39 cellular contexts compared by ENCODE assay signal in the genomic region with DNA sequence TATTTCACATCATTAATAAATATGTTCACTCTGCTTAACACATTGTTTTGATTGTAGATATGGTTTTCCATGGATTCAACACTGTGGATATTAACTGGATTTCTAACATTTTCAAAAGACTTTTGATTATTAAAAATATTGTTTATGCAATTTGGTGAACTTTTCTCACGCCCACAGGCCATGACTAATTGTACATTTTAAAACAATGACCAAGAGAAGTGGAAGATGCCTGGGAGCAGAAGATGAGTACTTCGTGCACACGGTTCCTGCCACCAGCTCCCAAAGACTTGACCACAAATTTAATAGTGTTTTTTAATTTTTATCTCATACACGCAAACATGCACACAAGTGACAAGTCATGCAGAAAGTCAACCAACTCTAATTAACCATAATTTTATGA.
"Had no signal": no experiment of that assay in that cellular context is flagged by ENCODE, and none has a peak within 500 bp of the region (broad histone marks: within the 10 kb centered on the region; RNA-seq: fewer than 3 reads in every experiment).

No MANE protein-coding gene starts in this region.

- FAIRE-seq: TTC549 had no signal

- H3K9me3 ChIP-seq: ascending aorta had no signal

- H3K36me3 Mint-ChIP-seq: activated CD8-positive, alpha-beta memory T cell treated with anti-CD3 and anti-CD28 coated beads, Interleukin-2, amount 10 ng/mL, durations not matched to agents 7 days and 5 days; activated naive CD4-positive, alpha-beta T cell treated with anti-CD3 and anti-CD28 coated beads, Interleukin-2, amount 10 ng/mL, durations not matched to agents 7 days and 5 days; activated naive CD4-positive, alpha-beta T cell treated with anti-CD3 and anti-CD28 coated beads, Interleukin-2, amount 50 U/mL, for 24 hours; activated naive CD8-positive, alpha-beta T cell; activated naive CD8-positive, alpha-beta T cell treated with anti-CD3 and anti-CD28 coated beads, Interleukin-2, amount 10 ng/mL, durations not matched to agents 7 days and 5 days; brain had no signal

- H3K27ac ChIP-seq: ascending aorta, cardiac muscle cell, WERI-Rb-1 had no signal

- H3K4me3 Mint-ChIP-seq: activated CD4-positive, alpha-beta memory T cell treated with anti-CD3 and anti-CD28 coated beads, Interleukin-2, amount 10 ng/mL, durations not matched to agents 7 days and 5 days; activated CD4-positive, alpha-beta T cell treated with anti-CD3 and anti-CD28 coated beads for 36 hours; activated CD4-positive, alpha-beta T cell treated with anti-CD3 and anti-CD28 coated beads, Interleukin-2, amount 10 ng/mL, durations not matched to agents 7 days and 5 days; activated CD8-positive, alpha-beta memory T cell treated with anti-CD3 and anti-CD28 coated beads, Interleukin-2, amount 10 ng/mL, durations not matched to agents 7 days and 5 days; activated CD8-positive, alpha-beta T cell treated with anti-CD3 and anti-CD28 coated beads, Interleukin-2, amount 10 ng/mL, durations not matched to agents 7 days and 5 days; activated naive CD4-positive, alpha-beta T cell treated with anti-CD3 and anti-CD28 coated beads, Interleukin-2, amount 10 ng/mL, durations not matched to agents 7 days and 5 days; activated naive CD4-positive, alpha-beta T cell treated with anti-CD3 and anti-CD28 coated beads, Interleukin-2, amount 50 U/mL, for 24 hours; activated naive CD8-positive, alpha-beta T cell; activated naive CD8-positive, alpha-beta T cell treated with anti-CD3 and anti-CD28 coated beads, Interleukin-2, amount 10 ng/mL, durations not matched to agents 7 days and 5 days; activated naive CD8-positive, alpha-beta T cell treated with anti-CD3 and anti-CD28 coated beads, Interleukin-2, amount 50 U/mL, for 24 hours; activated T-cell treated with anti-CD3 and anti-CD28 coated beads, Interleukin-2, amount 50 U/mL, for 24 hours; brain; central memory CD8-positive, alpha-beta T cell; T-helper 1 cell treated with Interleukin-12 subunit alpha and Interleukin-12 subunit beta and Interleukin-4 antibody, amounts not matched to agents 30 μg/mL and 1 μg/mL, for 36 hours; T-helper 2 cell treated with Interferon-gamma antibody and Interleukin-4, amounts not matched to agents 5 μg/mL and 100 μg/mL, for 36 hours; WTC11 had no signal

- DNase-seq: activated CD4-positive, alpha-beta memory T cell treated with anti-CD3 and anti-CD28 coated beads, Interleukin-2, amount 10 ng/mL, durations not matched to agents 7 days and 5 days; activated CD4-positive, alpha-beta T cell treated with anti-CD3 and anti-CD28 coated beads for 1 hour; activated CD4-positive, alpha-beta T cell treated with anti-CD3 and anti-CD28 coated beads for 36 hours; activated CD4-positive, alpha-beta T cell treated with anti-CD3 and anti-CD28 coated beads for 48 hours; activated CD4-positive, alpha-beta T cell treated with anti-CD3 and anti-CD28 coated beads, Interleukin-2, amount 10 ng/mL, durations not matched to agents 7 days and 5 days; activated CD4-positive, alpha-beta T cell treated with anti-CD3 and anti-CD28 coated beads, Interleukin-2, amount 50 U/mL, for 48 hours; activated CD4-positive, CD25-positive, alpha-beta regulatory T cell; activated CD8-positive, alpha-beta memory T cell treated with anti-CD3 and anti-CD28 coated beads for 24 hours; activated CD8-positive, alpha-beta memory T cell treated with anti-CD3 and anti-CD28 coated beads, Interleukin-2, amount 10 ng/mL, durations not matched to agents 7 days and 5 days; activated CD8-positive, alpha-beta memory T cell treated with anti-CD3 and anti-CD28 coated beads, Interleukin-2, amount 50 U/mL, for 48 hours; activated CD8-positive, alpha-beta T cell treated with anti-CD3 and anti-CD28 coated beads, Interleukin-2, amount 10 ng/mL, durations not matched to agents 7 days and 5 days; activated effector memory CD4-positive, alpha-beta T cell treated with Interleukin-2 at 50 U/mL for 16 hours; activated gamma-delta T cell; activated naive CD4-positive, alpha-beta T cell treated with anti-CD3 and anti-CD28 coated beads, Interleukin-2, amount 10 ng/mL, durations not matched to agents 7 days and 5 days; activated naive CD4-positive, alpha-beta T cell treated with Interleukin-2 at 50 U/mL for 16 hours; activated naive CD8-positive, alpha-beta T cell treated with anti-CD3 and anti-CD28 coated beads, Interleukin-2, amount 10 ng/mL, durations not matched to agents 7 days and 5 days; activated naive CD8-positive, alpha-beta T cell treated with anti-CD3 and anti-CD28 coated beads, Interleukin-2, amount 50 U/mL, for 24 hours; activated T-cell treated with anti-CD3 and anti-CD28 coated beads, Interleukin-2, amount 50 U/mL, for 24 hours; activated T-cell treated with anti-CD3 and anti-CD28 coated beads, Interleukin-2, amount 50 U/mL, for 48 hours; amygdala; anterior cingulate cortex; caudate nucleus; cerebellar nuclear complex; SW 1271; T-helper 1 cell; T-helper 2 cell; T-helper 9 cell; WERI-Rb-1 had no signal

- H3K4me1 Mint-ChIP-seq: activated CD4-positive, alpha-beta memory T cell treated with anti-CD3 and anti-CD28 coated beads, Interleukin-2, amount 10 ng/mL, durations not matched to agents 7 days and 5 days; activated CD4-positive, alpha-beta T cell treated with anti-CD3 and anti-CD28 coated beads for 36 hours; activated CD4-positive, alpha-beta T cell treated with anti-CD3 and anti-CD28 coated beads, Interleukin-2, amount 10 ng/mL, durations not matched to agents 7 days and 5 days; activated CD8-positive, alpha-beta memory T cell treated with anti-CD3 and anti-CD28 coated beads, Interleukin-2, amount 10 ng/mL, durations not matched to agents 7 days and 5 days; activated naive CD4-positive, alpha-beta T cell treated with anti-CD3 and anti-CD28 coated beads, Interleukin-2, amount 10 ng/mL, durations not matched to agents 7 days and 5 days; activated naive CD4-positive, alpha-beta T cell treated with anti-CD3 and anti-CD28 coated beads, Interleukin-2, amount 50 U/mL, for 24 hours; activated naive CD8-positive, alpha-beta T cell treated with anti-CD3 and anti-CD28 coated beads, Interleukin-2, amount 10 ng/mL, durations not matched to agents 7 days and 5 days; activated naive CD8-positive, alpha-beta T cell treated with anti-CD3 and anti-CD28 coated beads, Interleukin-2, amount 50 U/mL, for 24 hours; brain; central memory CD8-positive, alpha-beta T cell had no signal

- H3K27ac Mint-ChIP-seq: activated CD4-positive, alpha-beta memory T cell treated with anti-CD3 and anti-CD28 coated beads, Interleukin-2, amount 10 ng/mL, durations not matched to agents 7 days and 5 days; activated CD4-positive, alpha-beta T cell treated with anti-CD3 and anti-CD28 coated beads for 36 hours; activated CD4-positive, alpha-beta T cell treated with anti-CD3 and anti-CD28 coated beads, Interleukin-2, amount 10 ng/mL, durations not matched to agents 7 days and 5 days; activated CD8-positive, alpha-beta memory T cell treated with anti-CD3 and anti-CD28 coated beads, Interleukin-2, amount 10 ng/mL, durations not matched to agents 7 days and 5 days; activated CD8-positive, alpha-beta T cell treated with anti-CD3 and anti-CD28 coated beads, Interleukin-2, amount 10 ng/mL, durations not matched to agents 7 days and 5 days; activated naive CD4-positive, alpha-beta T cell treated with anti-CD3 and anti-CD28 coated beads, Interleukin-2, amount 10 ng/mL, durations not matched to agents 7 days and 5 days; activated naive CD4-positive, alpha-beta T cell treated with anti-CD3 and anti-CD28 coated beads, Interleukin-2, amount 50 U/mL, for 24 hours; activated naive CD8-positive, alpha-beta T cell; activated naive CD8-positive, alpha-beta T cell treated with anti-CD3 and anti-CD28 coated beads, Interleukin-2, amount 10 ng/mL, durations not matched to agents 7 days and 5 days; activated naive CD8-positive, alpha-beta T cell treated with anti-CD3 and anti-CD28 coated beads, Interleukin-2, amount 50 U/mL, for 24 hours; activated T-cell treated with anti-CD3 and anti-CD28 coated beads, Interleukin-2, amount 50 U/mL, for 24 hours; activated T-helper 2 cell treated with anti-CD3 and anti-CD28 coated beads, Interferon-gamma antibody, Interleukin-2, Interleukin-4, amounts not matched to agents 10 μg/mL and 5 μg/mL and 100 μg/mL, durations not matched to agents 14 hours and 24 hours and 36 hours; brain; T-helper 1 cell treated with Interleukin-12 subunit alpha and Interleukin-12 subunit beta and Interleukin-4 antibody, amounts not matched to agents 30 μg/mL and 1 μg/mL, for 36 hours; T-helper 2 cell treated with Interferon-gamma antibody and Interleukin-4, amounts not matched to agents 5 μg/mL and 100 μg/mL, for 36 hours; WTC11 had no signal

- H3K4me1 ChIP-seq: ascending aorta had no signal

- H3K9me3 Mint-ChIP-seq: activated CD4-positive, alpha-beta T cell treated with anti-CD3 and anti-CD28 coated beads, Interleukin-2, amount 10 ng/mL, durations not matched to agents 7 days and 5 days; activated T-helper 2 cell treated with anti-CD3 and anti-CD28 coated beads, Interferon-gamma antibody, Interleukin-2, Interleukin-4, amounts not matched to agents 10 μg/mL and 5 μg/mL and 100 μg/mL, durations not matched to agents 14 hours and 24 hours and 36 hours; T-helper 1 cell treated with Interleukin-12 subunit alpha and Interleukin-12 subunit beta and Interleukin-4 antibody, amounts not matched to agents 30 μg/mL and 1 μg/mL, for 36 hours had no signal

- H3K27me3 ChIP-seq: ascending aorta, cardiac muscle cell had no signal

- H3K27me3 Mint-ChIP-seq: activated CD4-positive, alpha-beta memory T cell treated with anti-CD3 and anti-CD28 coated beads, Interleukin-2, amount 10 ng/mL, durations not matched to agents 7 days and 5 days; activated CD8-positive, alpha-beta memory T cell treated with anti-CD3 and anti-CD28 coated beads, Interleukin-2, amount 10 ng/mL, durations not matched to agents 7 days and 5 days; activated naive CD4-positive, alpha-beta T cell treated with anti-CD3 and anti-CD28 coated beads, Interleukin-2, amount 10 ng/mL, durations not matched to agents 7 days and 5 days; activated naive CD8-positive, alpha-beta T cell treated with anti-CD3 and anti-CD28 coated beads, Interleukin-2, amount 10 ng/mL, durations not matched to agents 7 days and 5 days; activated T-cell treated with anti-CD3 and anti-CD28 coated beads, Interleukin-2, amount 50 U/mL, for 24 hours; central memory CD8-positive, alpha-beta T cell had no signal

- H3K36me3 ChIP-seq: ascending aorta, cardiac muscle cell, WERI-Rb-1 had no signal

- H3K4me3 ChIP-seq: ascending aorta, cardiac muscle cell had no signal
